ENCODE assay signal across 20 cellular contexts in genomic region chr3:179949869-179950268, GRCh38.
DNase-seq lines count a peak whose midpoint lies in the region; ATAC-seq and TF ChIP-seq lines count a peak whose summit lies in the region.
"Had no signal": no experiment of that assay in that cellular context is flagged by ENCODE, and none has a peak within 500 bp of the region (broad histone marks: within the 10 kb centered on the region; RNA-seq: fewer than 3 reads in every experiment).

No MANE protein-coding gene starts in this region.

- no peak for TF ChIP-seq POLR2A in spleen (IDR thresholded peaks at IDR 0.05)

- H3K9me3 Mint-ChIP-seq in activated CD4-positive, alpha-beta memory T cell treated with anti-CD3 and anti-CD28 coated beads, Interleukin-2, amount 10 ng/mL, durations not matched to agents 7 days and 5 days, result peaks cover 2% of the 10 kb centered on the region
- H3K9me3 Mint-ChIP-seq: activated CD4-positive, alpha-beta T cell treated with anti-CD3 and anti-CD28 coated beads, Interleukin-2, amount 10 ng/mL, durations not matched to agents 24 days and 14 days; activated T-helper 17 cell treated with anti-CD3 and anti-CD28 coated beads, Interleukin-2, amount 50 U/mL, for 72 hours had no signal

- POLR2A ChIA-PET in activated CD4-positive, alpha-beta memory T cell treated with anti-CD3 and anti-CD28 coated beads, Interleukin-2, amount 10 ng/mL, durations not matched to agents 7 days and 5 days (lab: Charles Lee), result no interaction called here

- no peaks in the 10 kb centered on the region for H4K20me1 ChIP-seq in OCI-LY1 (ENCODE audit: insufficient read depth, low read length)

- peaks cover 5% of the 10 kb centered on the region for H3K36me3 Mint-ChIP-seq in activated CD4-positive, alpha-beta memory T cell treated with anti-CD3 and anti-CD28 coated beads, Interleukin-2, amount 10 ng/mL, durations not matched to agents 7 days and 5 days (ENCODE audit: low read depth)
- H3K36me3 Mint-ChIP-seq: natural killer cell treated with Interleukin-12 subunit alpha and Interleukin-12 subunit beta and Interleukin-15 and Interleukin-18, amount 100 ng/mL, for 72 hours had no signal

- peak overlapping the region; percentile 59 for H3K4me2 ChIP-seq in OCI-LY1 (ENCODE audit: low read length)
- H3K4me2 ChIP-seq: PC-9 had no signal

- H3K4me1 ChIP-seq in OCI-LY1 (ENCODE audit: insufficient read depth, low read length, severe bottlenecking) (peaks cover 76% of the 10 kb centered on the region), spleen (no peaks in the 10 kb centered on the region)
- H3K4me1 ChIP-seq: BE2C, left lung, suprapubic skin had no signal

- DNase-seq in spleen (no peak), SIG-M5 treated with dmso at 0.1 percent for 504 hours (lab: John Stamatoyannopoulos, UW; ENCODE audit: unreplicated experiment) (no peak), T-helper 1 cell (no peak)
- DNase-seq in activated CD4-positive, alpha-beta memory T cell treated with anti-CD3 and anti-CD28 coated beads, Interleukin-2, amount 10 ng/mL, durations not matched to agents 7 days and 5 days, result no peak
- DNase-seq: activated CD4-positive, alpha-beta T cell treated with anti-CD3 and anti-CD28 coated beads, Interleukin-2, amount 10 ng/mL, durations not matched to agents 24 days and 14 days; BE2C; brain microvascular endothelial cell; head of caudate nucleus; left lung; NCI-H1930; PC-9; T-helper 17 cell had no signal

- H3K36me3 ChIP-seq in OCI-LY1 (ENCODE audit: insufficient read depth, low read length) (no peaks in the 10 kb centered on the region), spleen (no peaks in the 10 kb centered on the region)
- H3K36me3 ChIP-seq: BE2C, brain microvascular endothelial cell, left lung, suprapubic skin had no signal

- H3K27me3 ChIP-seq in OCI-LY1 (ENCODE audit: insufficient read depth, low read length) (no peaks in the 10 kb centered on the region), spleen (replicated peaks in 1 of 7) (peaks cover 0 to 39% (median 0%) of the 10 kb centered on the region in 7 donors)
- H3K27me3 ChIP-seq: BE2C, brain microvascular endothelial cell, left lung, suprapubic skin had no signal

- no peaks in the 10 kb centered on the region for H3K79me2 ChIP-seq in OCI-LY1 (ENCODE audit: insufficient read depth, low read length)

- H3K9me3 ChIP-seq in OCI-LY1 (ENCODE audit: low read length), result no peaks in the 10 kb centered on the region
- H3K9me3 ChIP-seq in spleen, result no peaks in the 10 kb centered on the region
- H3K9me3 ChIP-seq: BE2C, left lung, suprapubic skin had no signal

- H3K4me1 Mint-ChIP-seq in activated CD4-positive, alpha-beta memory T cell treated with anti-CD3 and anti-CD28 coated beads, Interleukin-2, amount 10 ng/mL, durations not matched to agents 7 days and 5 days, result peaks cover 20% of the 10 kb centered on the region
- H3K4me1 Mint-ChIP-seq: activated T-helper 17 cell treated with anti-CD3 and anti-CD28 coated beads, Interleukin-2, amount 50 U/mL, for 72 hours; IgD-negative memory B cell; T-helper 17 cell had no signal

- H3K9ac ChIP-seq in OCI-LY1 (ENCODE audit: low read length), result peak overlapping the region; percentile 49

- TF ChIP-seq CTCF in OCI-LY1 (IDR thresholded peaks at IDR 0.05; ENCODE audit: low read length) (no peak), spleen (IDR thresholded peaks at IDR 0.05 in 8 of 11, conservative IDR thresholded peaks at IDR 0.05 in 3 of 11) (no peak)

- ATAC-seq in GM18909 (IDR thresholded peaks at IDR 0.05; ENCODE audit: poor library complexity, unreplicated experiment) (peak; percentile 28), GM21717 (IDR thresholded peaks at IDR 0.05; ENCODE audit: unreplicated experiment) (peak; percentile 34), HG03103 (IDR thresholded peaks at IDR 0.05; ENCODE audit: low read depth, unreplicated experiment) (peak; percentile 8)
- ATAC-seq: activated T-helper 17 cell treated with anti-CD3 and anti-CD28 coated beads, Interleukin-2, amount 50 U/mL, for 72 hours; left lung; natural killer cell treated with Interleukin-12 subunit alpha and Interleukin-12 subunit beta and Interleukin-15 and Interleukin-18, amount 100 ng/mL, for 72 hours; T-helper 17 cell had no signal

- H3K27ac ChIP-seq in OCI-LY1 (ENCODE audit: low read depth, low read length, poor library complexity, severe bottlenecking) (peak overlapping the region; percentile 94), spleen (no peak overlapping the region)
- H3K27ac ChIP-seq: brain microvascular endothelial cell, left lung, PC-9, suprapubic skin had no signal

- WGBS in spleen, 5 donors, result 87 to 94% (median 91%) methylated on average over 2 of the region's 2 CpGs

- no peak overlapping the region for H3K27ac Mint-ChIP-seq in activated CD4-positive, alpha-beta memory T cell treated with anti-CD3 and anti-CD28 coated beads, Interleukin-2, amount 10 ng/mL, durations not matched to agents 7 days and 5 days
- H3K27ac Mint-ChIP-seq: activated CD4-positive, alpha-beta T cell treated with anti-CD3 and anti-CD28 coated beads, Interleukin-2, amount 10 ng/mL, durations not matched to agents 24 days and 14 days; activated T-helper 17 cell treated with anti-CD3 and anti-CD28 coated beads, Interleukin-2, amount 50 U/mL, for 72 hours; IgD-negative memory B cell; natural killer cell treated with Interleukin-12 subunit alpha and Interleukin-12 subunit beta and Interleukin-15 and Interleukin-18, amount 100 ng/mL, for 72 hours; T-helper 17 cell had no signal

- H3K4me3 ChIP-seq in OCI-LY1 (ENCODE audit: low read depth, low read length, poor library complexity, severe bottlenecking) (peak overlapping the region; percentile 30), spleen (no peak overlapping the region)
- H3K4me3 ChIP-seq: left lung, PC-9, suprapubic skin had no signal

- H3K4me3 Mint-ChIP-seq in activated CD4-positive, alpha-beta memory T cell treated with anti-CD3 and anti-CD28 coated beads, Interleukin-2, amount 10 ng/mL, durations not matched to agents 7 days and 5 days, result no peak overlapping the region
- H3K4me3 Mint-ChIP-seq: activated CD4-positive, alpha-beta T cell treated with anti-CD3 and anti-CD28 coated beads, Interleukin-2, amount 10 ng/mL, durations not matched to agents 24 days and 14 days; activated T-helper 17 cell treated with anti-CD3 and anti-CD28 coated beads, Interleukin-2, amount 50 U/mL, for 72 hours; IgD-negative memory B cell; natural killer cell treated with Interleukin-12 subunit alpha and Interleukin-12 subunit beta and Interleukin-15 and Interleukin-18, amount 100 ng/mL, for 72 hours; T-helper 17 cell had no signal

- no peaks in the 10 kb centered on the region for H3K9me2 ChIP-seq in OCI-LY1 (ENCODE audit: low read depth, low read length)

- intact Hi-C loops in spleen (cut with DNase I; ENCODE audit: low total_unique reads), result no loop called here

- CTCF ChIA-PET in activated CD4-positive, alpha-beta memory T cell treated with anti-CD3 and anti-CD28 coated beads, Interleukin-2, amount 10 ng/mL, durations not matched to agents 7 days and 5 days (lab: Charles Lee), result no interaction called here

- H3K27me3 Mint-ChIP-seq in activated CD4-positive, alpha-beta memory T cell treated with anti-CD3 and anti-CD28 coated beads, Interleukin-2, amount 10 ng/mL, durations not matched to agents 7 days and 5 days, result peaks cover 39% of the 10 kb centered on the region

- no peak overlapping the region for H2AFZ ChIP-seq in OCI-LY1 (ENCODE audit: low read length)
- H2AFZ ChIP-seq: PC-9 had no signal

- H3F3A ChIP-seq in OCI-LY1 (ENCODE audit: insufficient read depth, low read length), result no peaks in the 10 kb centered on the region
